In genomic region chr4:161581262-161581661, GRCh38 we compare ENCODE assay signal across 13 cellular contexts.
A peak's percentile ranks its signal among the peaks of the same experiment; 100 is the strongest.
DNase-seq lines count a peak whose midpoint lies in the region; ATAC-seq, FAIRE-seq and TF ChIP-seq lines count a peak whose summit lies in the region.
"Had no signal": no experiment of that assay in that cellular context is flagged by ENCODE, and none has a peak within 500 bp of the region (broad histone marks: within the 10 kb centered on the region; RNA-seq: fewer than 3 reads in every experiment).

No MANE protein-coding gene starts in this region.

- no peak overlapping the region for H3K4me3 ChIP-seq in cardiac fibroblast (replicated peaks in 1 of 2; ENCODE audit: low read depth in 2 of 2, low read length in 2 of 2)

- H3K4me3 Mint-ChIP-seq in neural crest cell = no peak overlapping the region
- H3K4me3 Mint-ChIP-seq in activated naive CD4-positive, alpha-beta T cell treated with anti-CD3 and anti-CD28 coated beads, Interleukin-2, amount 10 ng/mL, durations not matched to agents 7 days and 5 days = no peak overlapping the region
- H3K4me3 Mint-ChIP-seq: activated CD4-positive, alpha-beta T cell treated with anti-CD3 and anti-CD28 coated beads for 36 hours had no signal

- DNase-seq in LHCN-M2 (ENCODE audit: low read depth) (peak; percentile 17), cardiac fibroblast (ENCODE audit: low read depth in 2 of 2) (peak; percentile 3 to 7), neural crest cell (ENCODE audit: low read depth, low spot score) (no peak), RCC 7860 (ENCODE audit: low spot score) (no peak)
- no peak for DNase-seq in stimulated activated CD4-positive, alpha-beta T cell treated with anti-CD3 and anti-CD28 coated beads, Interleukin-12 subunit alpha, Interleukin-12 subunit beta, amount 100 ng/mL, for 4 hours
- no peak for DNase-seq in activated naive CD4-positive, alpha-beta T cell treated with anti-CD3 and anti-CD28 coated beads, Interleukin-2, amount 10 ng/mL, durations not matched to agents 7 days and 5 days
- no peak for DNase-seq in stimulated activated CD4-positive, alpha-beta T cell treated with anti-CD3 and anti-CD28 coated beads, Interleukin-4, amount 100 ng/mL, for 1 hour
- DNase-seq: activated CD4-positive, alpha-beta T cell treated with anti-CD3 and anti-CD28 coated beads for 36 hours; activated naive CD4-positive, alpha-beta T cell; DND-41; stimulated activated CD4-positive, alpha-beta T cell treated with anti-CD3 and anti-CD28 coated beads, Interleukin-2, amount 100 ng/mL, for 24 hours had no signal

- peaks cover 29% of the 10 kb centered on the region for H3K4me1 Mint-ChIP-seq in neural crest cell
- no peaks in the 10 kb centered on the region for H3K4me1 Mint-ChIP-seq in activated naive CD4-positive, alpha-beta T cell treated with anti-CD3 and anti-CD28 coated beads, Interleukin-2, amount 10 ng/mL, durations not matched to agents 7 days and 5 days
- H3K4me1 Mint-ChIP-seq: activated CD4-positive, alpha-beta T cell treated with anti-CD3 and anti-CD28 coated beads for 36 hours had no signal

- CTCF ChIA-PET in activated naive CD4-positive, alpha-beta T cell treated with anti-CD3 and anti-CD28 coated beads, Interleukin-2, amount 10 ng/mL, durations not matched to agents 7 days and 5 days (lab: Charles Lee) = no interaction called here

- no peak for FAIRE-seq in RCC 7860 (lab: Jason Lieb, UNC)
- FAIRE-seq: HTR-8/SVneo had no signal

- peaks cover 4% of the 10 kb centered on the region for H3K9me3 Mint-ChIP-seq in neural crest cell
- H3K9me3 Mint-ChIP-seq in activated naive CD4-positive, alpha-beta T cell treated with anti-CD3 and anti-CD28 coated beads, Interleukin-2, amount 10 ng/mL, durations not matched to agents 7 days and 5 days = peaks cover 8% of the 10 kb centered on the region

- ATAC-seq in GM19324 (IDR thresholded peaks at IDR 0.05; ENCODE audit: low FRiP score, unreplicated experiment) = peak; percentile 87
- ATAC-seq: activated CD4-positive, alpha-beta T cell treated with anti-CD3 and anti-CD28 coated beads for 36 hours had no signal

- peaks cover under 1% of the 10 kb centered on the region for H3K36me3 Mint-ChIP-seq in neural crest cell (ENCODE audit: low read depth)
- H3K36me3 Mint-ChIP-seq in activated naive CD4-positive, alpha-beta T cell treated with anti-CD3 and anti-CD28 coated beads, Interleukin-2, amount 10 ng/mL, durations not matched to agents 7 days and 5 days = no peaks in the 10 kb centered on the region

- H3K27ac Mint-ChIP-seq in neural crest cell (ENCODE audit: unreplicated experiment) = peak overlapping the region; percentile 10
- no peak overlapping the region for H3K27ac Mint-ChIP-seq in activated naive CD4-positive, alpha-beta T cell treated with anti-CD3 and anti-CD28 coated beads, Interleukin-2, amount 10 ng/mL, durations not matched to agents 7 days and 5 days
- H3K27ac Mint-ChIP-seq: activated CD4-positive, alpha-beta T cell treated with anti-CD3 and anti-CD28 coated beads for 36 hours had no signal

- TF ChIP-seq CTCF in cardiac fibroblast (IDR thresholded peaks at IDR 0.05; ENCODE audit: low read depth, low read length) (no peak), neural crest cell (conservative IDR thresholded peaks at IDR 0.05) (no peak)

- no peaks in the 10 kb centered on the region for H3K27me3 Mint-ChIP-seq in neural crest cell (ENCODE audit: low read depth)
- H3K27me3 Mint-ChIP-seq in activated naive CD4-positive, alpha-beta T cell treated with anti-CD3 and anti-CD28 coated beads, Interleukin-2, amount 10 ng/mL, durations not matched to agents 7 days and 5 days = no peaks in the 10 kb centered on the region
- H3K27me3 Mint-ChIP-seq: activated CD4-positive, alpha-beta T cell treated with anti-CD3 and anti-CD28 coated beads for 36 hours had no signal

Comparison
In these comparisons a context has a peak if more than half of its experiments do, and no peak if none do; other contexts are left out.
1. DNase-seq: peak in LHCN-M2 (single experiment) and cardiac fibroblast (2 of 2); none in neural crest cell (single experiment), stimulated activated CD4-positive, alpha-beta T cell treated with anti-CD3 and anti-CD28 coated beads, Interleukin-12 subunit alpha, Interleukin-12 subunit beta, amount 100 ng/mL, for 4 hours (single experiment), RCC 7860 (single experiment), activated naive CD4-positive, alpha-beta T cell treated with anti-CD3 and anti-CD28 coated beads, Interleukin-2, amount 10 ng/mL, durations not matched to agents 7 days and 5 days (single experiment) and stimulated activated CD4-positive, alpha-beta T cell treated with anti-CD3 and anti-CD28 coated beads, Interleukin-4, amount 100 ng/mL, for 1 hour (single experiment).